In genomic region chr12:40054554-40055226, GRCh38 we compare ENCODE assay signal across 12 cellular contexts. TPM values are rescaled to one million over a fixed set of nuclear protein-coding genes. Genes with fewer than 3 reads are reported as not detected.
DNase-seq lines count a peak whose midpoint lies in the region; ATAC-seq and TF ChIP-seq lines count a peak whose summit lies in the region.
"Had no signal": no experiment of that assay in that cellular context is flagged by ENCODE, and none has a peak within 500 bp of the region (broad histone marks: within the 10 kb centered on the region; RNA-seq: fewer than 3 reads in every experiment).

No MANE protein-coding gene starts in this region.

- BruUV-seq in A673 (replicated peaks; lab: Mats Ljungman, UMichigan) = no TSS peak

- H3K4me1 ChIP-seq in A673 (ENCODE audit: insufficient read depth, low read length, poor library complexity, severe bottlenecking) (peaks cover 14% of the 10 kb centered on the region), muscle layer of duodenum (ENCODE audit: control insufficient read depth in 1 of 2, insufficient read depth in 2 of 2, low read length in 2 of 2) (no peaks in the 10 kb centered on the region)
- H3K4me1 ChIP-seq: colonic mucosa had no signal

- intact Hi-C loops in A673 (cut with micrococcal nuclease; ENCODE audit: unreplicated experiment) = no loop called here

- H3K27me3 ChIP-seq in A673 (replicated peaks; ENCODE audit: insufficient read depth, low read depth, low read length, poor library complexity) (no peaks in the 10 kb centered on the region), muscle layer of duodenum (ENCODE audit: low read depth, low read length) (no peaks in the 10 kb centered on the region)
- H3K27me3 ChIP-seq: colonic mucosa had no signal

- CTCF ChIA-PET in A673 (lab: Charles Lee) = interaction anchor here (1.4 kb wide), 1 partner anchor 22 kb away, joined by 3 read pairs; no protein-coding TSS in a partner anchor

- no peak for ATAC-seq in GM21423 (IDR thresholded peaks at IDR 0.05; ENCODE audit: unreplicated experiment)
- no peak for ATAC-seq in HG03139 (IDR thresholded peaks at IDR 0.05; ENCODE audit: unreplicated experiment)

- H3K27ac ChIP-seq in A673 (ENCODE audit: low read depth, low read length, poor library complexity, severe bottlenecking) (no peak overlapping the region), muscle layer of duodenum (ENCODE audit: low read length) (peak overlapping the region; percentile 73)
- H3K27ac ChIP-seq: colonic mucosa had no signal

- DNase-seq in A673 (ENCODE audit: low spot score) = peak; percentile 60
- peak; percentile 91 for DNase-seq in NCI-H1417 treated with DMSO at 0.1 percent for 48 hours (lab: John Stamatoyannopoulos, UW)
- DNase-seq in epithelial cell of esophagus (ENCODE audit: low read depth) = peak; percentile 81
- DNase-seq in HPDE6-E6E7 (ENCODE audit: extremely low spot score) = no peak
- no peak for DNase-seq in DMS53 treated with DMSO at 0.1 percent for 48 hours (lab: John Stamatoyannopoulos, UW; ENCODE audit: unreplicated experiment)
- DNase-seq: CD4-positive, CD25-positive, alpha-beta regulatory T cell; colonic mucosa; Karpas-422; SIG-M5 had no signal

- H3K9me3 ChIP-seq in A673 (ENCODE audit: low read depth, low read length, poor library complexity, severe bottlenecking) (no peaks in the 10 kb centered on the region), muscle layer of duodenum (ENCODE audit: control insufficient read depth in 1 of 2, low read length in 2 of 2) (no peaks in the 10 kb centered on the region)
- H3K9me3 ChIP-seq: colonic mucosa had no signal

- no peaks in the 10 kb centered on the region for H3K36me3 ChIP-seq in A673 (ENCODE audit: insufficient read depth, low read length, poor library complexity, severe bottlenecking)
- no peaks in the 10 kb centered on the region for H3K36me3 ChIP-seq in muscle layer of duodenum (ENCODE audit: control insufficient read depth in 1 of 2, insufficient read depth in 2 of 2, low read length in 2 of 2)
- H3K36me3 ChIP-seq: colonic mucosa had no signal

- H3K4me3 ChIP-seq in A673 (ENCODE audit: low read depth, low read length, poor library complexity, severe bottlenecking) = no peak overlapping the region
- H3K4me3 ChIP-seq in epithelial cell of esophagus (ENCODE audit: low read length) = no peak overlapping the region
- H3K4me3 ChIP-seq in muscle layer of duodenum (ENCODE audit: low read depth in 1 of 2, low read length in 2 of 2) = peak overlapping the region; percentile 9 to 19
- H3K4me3 ChIP-seq: colonic mucosa had no signal

- TF ChIP-seq CTCF in A673 (conservative IDR thresholded peaks at IDR 0.05; ENCODE audit: low read depth, low read length) (no peak), epithelial cell of esophagus (IDR thresholded peaks at IDR 0.05; ENCODE audit: insufficient read depth, low read depth, low read length, missing control alignments) (no peak)

- POLR2A ChIA-PET in A673 (lab: Charles Lee; ENCODE audit: low non-redundant PET) = interaction anchor here (0.6 to 0.7 kb wide), 2 partner anchors 12 to 31 kb away, joined by 3 to 5 read pairs; no protein-coding TSS in a partner anchor

RNA-seq across cellular contexts. Expression of gene SLC2A13, which starts 51.2 kb away (rescaled TPM):
- 8.7 and 9.1 TPM in 2 replicates for total RNA-seq in A673 (2021)

Comparison
In these comparisons a context has a peak if more than half of its experiments do, and no peak if none do; other contexts are left out.
1. DNase-seq: peak in A673 (single experiment), NCI-H1417 treated with DMSO at 0.1 percent for 48 hours (single experiment) and epithelial cell of esophagus (single experiment); none in HPDE6-E6E7 (single experiment) and DMS53 treated with DMSO at 0.1 percent for 48 hours (single experiment).
2. H3K4me3 ChIP-seq: peak in muscle layer of duodenum (2 of 2); none in A673 (single experiment) and epithelial cell of esophagus (single experiment).